Comparison of ENCODE assay signal across 1 cellular context in the genomic region with DNA sequence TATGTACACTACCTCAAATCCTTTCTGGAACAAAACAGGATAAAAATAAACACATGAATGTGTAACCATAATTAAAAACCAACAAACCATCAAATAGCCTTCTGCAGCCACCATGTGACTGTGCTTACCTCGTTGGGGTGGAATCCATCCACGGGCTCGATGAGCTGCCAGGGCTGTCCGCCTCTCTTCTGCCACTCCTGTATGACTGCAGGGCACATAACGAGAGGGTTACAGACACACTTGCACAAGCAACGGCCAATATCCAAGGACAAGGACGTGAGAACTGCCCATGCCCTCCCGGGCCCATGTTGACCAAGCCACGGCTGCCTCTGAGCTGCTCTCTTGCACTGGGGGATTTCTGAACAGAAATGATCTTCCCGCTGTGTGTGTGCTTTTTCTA.
TF ChIP-seq lines count a peak whose summit lies in the region.

No MANE protein-coding gene starts in this region.

TF ChIP-seq in H1, 55 proteins besides CTCF, POLR2A, EP300 and RAD21:
- TF ChIP-seq ATF3 (IDR thresholded peaks at IDR 0.05; ENCODE audit: insufficient read depth, low read depth, low read length) (no peak), SIN3A (conservative IDR thresholded peaks at IDR 0.05 in 1 of 2, IDR thresholded peaks at IDR 0.05 in 1 of 2; ENCODE audit: low read depth in 1 of 2, low read length in 2 of 2) (no peak), FOSL1 (IDR thresholded peaks at IDR 0.05; ENCODE audit: insufficient read depth, low read depth, low read length) (no peak), SP4 (IDR thresholded peaks at IDR 0.05; ENCODE audit: low read length) (no peak)
